13 cellular contexts compared by ENCODE assay signal in the genomic region with DNA sequence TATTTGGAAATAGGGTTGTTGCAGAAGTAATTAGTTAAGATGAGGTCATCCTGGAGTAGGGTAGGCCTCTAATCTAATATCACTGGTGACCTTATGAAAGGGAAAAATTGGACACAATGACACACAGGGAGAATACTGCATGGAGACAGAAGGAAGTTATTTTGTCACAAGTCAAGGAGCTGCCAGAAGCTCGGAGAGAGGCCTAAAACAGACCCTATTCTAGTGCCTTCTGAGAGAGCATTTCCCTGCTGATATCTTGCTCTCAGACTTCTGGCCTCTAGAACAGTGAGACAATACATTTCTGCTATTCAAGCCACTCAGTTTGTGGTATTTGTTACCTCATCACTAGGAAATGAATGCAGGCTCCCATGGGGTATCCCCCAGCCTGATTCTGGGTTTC.
DNase-seq lines count a peak whose midpoint lies in the region; ATAC-seq, FAIRE-seq and TF ChIP-seq lines count a peak whose summit lies in the region.
"Had no signal": no experiment of that assay in that cellular context is flagged by ENCODE, and none has a peak within 500 bp of the region (broad histone marks: within the 10 kb centered on the region; RNA-seq: fewer than 3 reads in every experiment).

No MANE protein-coding gene starts in this region.

- no peak for ATAC-seq in HG02623 (IDR thresholded peaks at IDR 0.05; ENCODE audit: unreplicated experiment)

- no peaks in the 10 kb centered on the region for H3K9me2 ChIP-seq in GM23248 (ENCODE audit: insufficient read depth)

- H3K4me3 Mint-ChIP-seq in astrocyte (ENCODE audit: unreplicated experiment), result no peak overlapping the region
- H3K4me3 Mint-ChIP-seq: activated naive CD8-positive, alpha-beta T cell treated with anti-CD3 and anti-CD28 coated beads for 36 hours; dendritic cell treated with granulocyte-macrophage colony-stimulating factor and Interleukin-4, amounts not matched to agents 40 ng/mL and 50 ng/mL, for 4 days; stimulated activated naive CD8-positive, alpha-beta T cell treated with anti-CD3 and anti-CD28 coated beads, Interleukin-15, Interleukin-2, amounts not matched to agents 100 ng/mL and 50 ng/mL, for 24 hours had no signal

- FAIRE-seq in astrocyte (lab: Jason Lieb, UNC), result no peak

- H3K9ac ChIP-seq in BLaER1 treated with 17β-estradiol and CSF1 and Interleukin-3, amounts not matched to agents 10 nM and 100 nM, result no peak overlapping the region
- H3K9ac ChIP-seq in GM23248 (no peak overlapping the region), astrocyte (ENCODE audit: low read length) (peak overlapping the region; percentile 1)

- peaks cover 7% of the 10 kb centered on the region for H3K9me3 Mint-ChIP-seq in astrocyte (ENCODE audit: unreplicated experiment)
- H3K9me3 Mint-ChIP-seq: stimulated activated naive CD8-positive, alpha-beta T cell treated with anti-CD3 and anti-CD28 coated beads, Interleukin-15, Interleukin-2, amounts not matched to agents 100 ng/mL and 50 ng/mL, for 24 hours had no signal

- peaks cover 0 to 15% (median 6%) of the 10 kb centered on the region in 11 experiments; a peak in 7 of 22 replicates for H3K9me3 ChIP-seq in BLaER1 treated with 17β-estradiol and CSF1 and Interleukin-3, amounts not matched to agents 10 nM and 100 nM (replicated peaks in 1 of 11)
- H3K9me3 ChIP-seq in GM23248 (ENCODE audit: low read depth), result no peaks in the 10 kb centered on the region
- H3K9me3 ChIP-seq in astrocyte (ENCODE audit: insufficient read depth, low read depth, low read length), result no peaks in the 10 kb centered on the region

- H3K36me3 ChIP-seq in BLaER1 treated with 17β-estradiol and CSF1 and Interleukin-3, amounts not matched to agents 10 nM and 100 nM, result no peaks in the 10 kb centered on the region
- H3K36me3 ChIP-seq in GM23248 (ENCODE audit: low read depth) (no peaks in the 10 kb centered on the region), astrocyte (ENCODE audit: insufficient read depth, low read length) (no peaks in the 10 kb centered on the region)

- no peaks in the 10 kb centered on the region for H3K27me3 Mint-ChIP-seq in astrocyte (ENCODE audit: low read depth, unreplicated experiment)
- H3K27me3 Mint-ChIP-seq: activated naive CD8-positive, alpha-beta T cell treated with anti-CD3 and anti-CD28 coated beads for 36 hours; dendritic cell treated with granulocyte-macrophage colony-stimulating factor and Interleukin-4, amounts not matched to agents 40 ng/mL and 50 ng/mL, for 4 days; stimulated activated naive CD8-positive, alpha-beta T cell treated with anti-CD3 and anti-CD28 coated beads, Interleukin-15, Interleukin-2, amounts not matched to agents 100 ng/mL and 50 ng/mL, for 24 hours had no signal

- H3K27me3 ChIP-seq in BLaER1 treated with 17β-estradiol and CSF1 and Interleukin-3, amounts not matched to agents 10 nM and 100 nM, result no peaks in the 10 kb centered on the region
- H3K27me3 ChIP-seq in GM23248 (replicated peaks; ENCODE audit: insufficient read depth), result no peaks in the 10 kb centered on the region
- H3K27me3 ChIP-seq in astrocyte (ENCODE audit: insufficient read depth, low read length), result no peaks in the 10 kb centered on the region

- in situ Hi-C loops in GM23248 (cut with MboI), result no loop called here

- 85 to 93% methylated on average over 1 of the region's 1 CpG for WGBS in GM23248 (ENCODE audit: low coverage in 1 of 2, low lambda C conversion rate in 2 of 2, missing lambda C conversion rate in 2 of 2), 2 experiments

- H3F3A ChIP-seq in GM23248 (ENCODE audit: insufficient read depth), result no peaks in the 10 kb centered on the region

- no peak overlapping the region for H3K27ac ChIP-seq in BLaER1 treated with 17β-estradiol and CSF1 and Interleukin-3, amounts not matched to agents 10 nM and 100 nM
- no peak overlapping the region for H3K27ac ChIP-seq in GM23248
- H3K27ac ChIP-seq in astrocyte (ENCODE audit: low read depth, low read length), result peak overlapping the region; percentile 46

- no peak for TF ChIP-seq CTCF in astrocyte (IDR thresholded peaks at IDR 0.05; ENCODE audit: insufficient read depth, low read depth, low read length)

- peaks cover 0 to 11% (median 7%) of the 10 kb centered on the region in 10 experiments; a peak in 11 of 20 replicates for H3K4me1 ChIP-seq in BLaER1 treated with 17β-estradiol and CSF1 and Interleukin-3, amounts not matched to agents 10 nM and 100 nM
- H3K4me1 ChIP-seq in GM23248 (ENCODE audit: insufficient read depth) (no peaks in the 10 kb centered on the region), astrocyte (ENCODE audit: insufficient read depth, low read length) (peaks cover 8% of the 10 kb centered on the region)

- no peak overlapping the region for H2AFZ ChIP-seq in GM23248
- H2AFZ ChIP-seq in astrocyte (ENCODE audit: low read depth, low read length), result peak overlapping the region; percentile 13

- peak overlapping the region in 7 of 11 experiments; percentile 2 to 48 (median 29); a peak in 10 of 22 replicates for H3K4me2 ChIP-seq in BLaER1 treated with 17β-estradiol and CSF1 and Interleukin-3, amounts not matched to agents 10 nM and 100 nM
- H3K4me2 ChIP-seq in GM23248 (ENCODE audit: unreplicated experiment), result no peak overlapping the region
- H3K4me2 ChIP-seq in astrocyte (ENCODE audit: low read length), result no peak overlapping the region

- DNase-seq in GM23248 (peak; percentile 9), astrocyte (ENCODE audit: low read depth) (peak; percentile 60), kidney glomerular epithelial cell (lab: John Stamatoyannopoulos, UW) (peak; percentile 21), NOMO-1 (lab: John Stamatoyannopoulos, UW; ENCODE audit: unreplicated experiment in 2 of 2) (no peak), HK-2 (ENCODE audit: unreplicated experiment) (no peak), islet precursor cell (no peak)
- DNase-seq: activated naive CD8-positive, alpha-beta T cell treated with anti-CD3 and anti-CD28 coated beads for 36 hours; NCI-H2107; retina had no signal

- H3K4me3 ChIP-seq in BLaER1 treated with 17β-estradiol and CSF1 and Interleukin-3, amounts not matched to agents 10 nM and 100 nM, result no peak overlapping the region
- H3K4me3 ChIP-seq in GM23248, result no peak overlapping the region
- no peak overlapping the region for H3K4me3 ChIP-seq in astrocyte (ENCODE audit: insufficient read depth, low read depth, low read length)

- peaks cover 23% of the 10 kb centered on the region for H3K4me1 Mint-ChIP-seq in astrocyte (ENCODE audit: low read depth, unreplicated experiment)
- H3K4me1 Mint-ChIP-seq: activated naive CD8-positive, alpha-beta T cell treated with anti-CD3 and anti-CD28 coated beads for 36 hours had no signal

- H4K20me1 ChIP-seq in BLaER1 treated with 17β-estradiol and CSF1 and Interleukin-3, amounts not matched to agents 10 nM and 100 nM, result no peaks in the 10 kb centered on the region
- H4K20me1 ChIP-seq in GM23248 (ENCODE audit: insufficient read depth) (no peaks in the 10 kb centered on the region), astrocyte (ENCODE audit: insufficient read depth, low read length) (no peaks in the 10 kb centered on the region)

- peak overlapping the region; percentile 97 for H3K27ac Mint-ChIP-seq in astrocyte (ENCODE audit: unreplicated experiment)
- H3K27ac Mint-ChIP-seq: activated naive CD8-positive, alpha-beta T cell treated with anti-CD3 and anti-CD28 coated beads for 36 hours; dendritic cell treated with granulocyte-macrophage colony-stimulating factor and Interleukin-4, amounts not matched to agents 40 ng/mL and 50 ng/mL, for 4 days; stimulated activated naive CD8-positive, alpha-beta T cell treated with anti-CD3 and anti-CD28 coated beads, Interleukin-15, Interleukin-2, amounts not matched to agents 100 ng/mL and 50 ng/mL, for 24 hours had no signal

- H3K79me2 ChIP-seq in GM23248 (ENCODE audit: insufficient read depth), result no peaks in the 10 kb centered on the region
- H3K79me2 ChIP-seq in astrocyte (ENCODE audit: insufficient read depth, low read length), result no peaks in the 10 kb centered on the region

- no peaks in the 10 kb centered on the region for H3K36me3 Mint-ChIP-seq in astrocyte (ENCODE audit: low read depth, unreplicated experiment)
- H3K36me3 Mint-ChIP-seq: activated naive CD8-positive, alpha-beta T cell treated with anti-CD3 and anti-CD28 coated beads for 36 hours had no signal

Comparison
In these comparisons a context has a peak if more than half of its experiments do, and no peak if none do; other contexts are left out.
1. H3K4me2 ChIP-seq: peak in BLaER1 treated with 17β-estradiol and CSF1 and Interleukin-3, amounts not matched to agents 10 nM and 100 nM (7 of 11); none in GM23248 (single experiment) and astrocyte (single experiment).
2. DNase-seq: peak in GM23248 (single experiment), astrocyte (single experiment) and kidney glomerular epithelial cell (single experiment); none in NOMO-1 (0 of 2), HK-2 (single experiment) and islet precursor cell (single experiment).